16 cellular contexts compared by ENCODE assay signal in the genomic region with DNA sequence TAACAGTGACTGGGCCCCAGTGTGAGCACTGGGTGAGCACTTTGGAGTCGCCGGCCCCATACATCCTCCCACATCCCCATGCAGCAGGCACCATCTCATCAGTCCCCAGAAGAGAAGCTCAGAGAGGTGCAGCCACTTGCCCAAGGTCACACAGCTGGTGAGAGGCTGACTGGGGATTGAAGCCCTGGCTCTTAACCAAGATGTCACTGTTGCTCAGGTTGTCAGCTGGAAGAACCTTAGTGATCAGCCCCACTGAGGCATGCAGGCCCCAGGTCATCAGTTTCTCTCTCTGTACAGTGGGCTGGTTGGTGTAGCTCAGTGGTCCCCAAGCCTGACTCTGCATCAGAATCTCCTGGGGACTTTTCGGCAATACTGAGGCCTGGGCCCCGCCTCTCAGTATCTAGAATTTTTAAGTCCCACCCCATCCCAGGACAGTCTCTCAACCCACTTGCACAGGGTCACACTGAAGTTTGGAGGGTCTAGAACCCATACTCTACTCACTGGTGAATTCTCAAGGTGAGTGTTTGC.
DNase-seq lines count a peak whose midpoint lies in the region; ATAC-seq, FAIRE-seq and TF ChIP-seq lines count a peak whose summit lies in the region.
"Had no signal": no experiment of that assay in that cellular context is flagged by ENCODE, and none has a peak within 500 bp of the region (broad histone marks: within the 10 kb centered on the region; RNA-seq: fewer than 3 reads in every experiment).

No MANE protein-coding gene starts in this region.

- H3K4me3 ChIP-seq in HepG2 (replicated peaks in 1 of 3; ENCODE audit: insufficient read depth in 1 of 3, low read depth in 2 of 3, low read length in 3 of 3) (no peak overlapping the region), right lobe of liver (no peak overlapping the region)
- H3K4me3 ChIP-seq: GM12878, GM23338 had no signal

- CTCF ChIA-PET in HepG2 (lab: Yijun Ruan, JAX; ENCODE audit: low intra/inter-chr PET ratio, low total read pairs) = no interaction called here

- no peak overlapping the region for H3K4me2 ChIP-seq in HepG2 (ENCODE audit: low read depth, low read length)
- H3K4me2 ChIP-seq: GM23338 had no signal

- no peak for TF ChIP-seq POLR2A in HepG2 (IDR thresholded peaks at IDR 0.05; ENCODE audit: insufficient read depth in 1 of 2, low read depth in 2 of 2, low read length in 2 of 2)
- TF ChIP-seq POLR2A in right lobe of liver (IDR thresholded peaks at IDR 0.05) = no peak
- no peak for TF ChIP-seq POLR2A in GM12891 (IDR thresholded peaks at IDR 0.05; ENCODE audit: low read depth, low read length)

- H3K4me1 ChIP-seq in HepG2 (ENCODE audit: insufficient read depth, low read length) (no peaks in the 10 kb centered on the region), right lobe of liver (no peaks in the 10 kb centered on the region)

- no TSS peak for BruUV-seq in HepG2 (replicated peaks; lab: Mats Ljungman, UMichigan)

- no peaks in the 10 kb centered on the region for H3K79me2 ChIP-seq in HepG2 (ENCODE audit: insufficient read depth, low read length)

- no peaks in the 10 kb centered on the region for H4K20me1 ChIP-seq in HepG2 (ENCODE audit: insufficient read depth, low read length)

- no peak overlapping the region for H3K9ac ChIP-seq in HepG2 (ENCODE audit: insufficient read depth, low read depth, low read length)

- no peak overlapping the region for H3K27ac ChIP-seq in HepG2 (ENCODE audit: extremely low read length, insufficient read depth, low read length)
- no peak overlapping the region for H3K27ac ChIP-seq in right lobe of liver

- no peaks in the 10 kb centered on the region for H3K36me3 Mint-ChIP-seq in progenitor cell of endocrine pancreas (ENCODE audit: insufficient read depth)
- no peaks in the 10 kb centered on the region for H3K36me3 Mint-ChIP-seq in activated T-cell treated with anti-CD3 and anti-CD28 coated beads, Interleukin-2, amount 50 U/mL, for 4 hours (ENCODE audit: insufficient read depth)

- H3K27ac Mint-ChIP-seq in progenitor cell of endocrine pancreas = no peak overlapping the region
- H3K27ac Mint-ChIP-seq: B cell; CD4-positive, alpha-beta T cell; GM23338; H9 had no signal

- no peak overlapping the region for H2AFZ ChIP-seq in HepG2 (ENCODE audit: low read length)

- no peaks in the 10 kb centered on the region for H3K9me3 ChIP-seq in HepG2 (ENCODE audit: low read length)
- H3K9me3 ChIP-seq in right lobe of liver = no peaks in the 10 kb centered on the region

- H3K36me3 ChIP-seq in HepG2 (replicated peaks in 1 of 2; ENCODE audit: control insufficient read depth in 1 of 2, insufficient read depth in 2 of 2, low read length in 2 of 2) (no peaks in the 10 kb centered on the region), right lobe of liver (no peaks in the 10 kb centered on the region)

- H3K27me3 ChIP-seq in HepG2 (ENCODE audit: control insufficient read depth in 1 of 2, insufficient read depth in 2 of 2, low read length in 2 of 2) = peaks cover 0 to 3% of the 10 kb centered on the region in 2 experiments; a peak in 2 of 5 replicates
- H3K27me3 ChIP-seq in right lobe of liver = no peaks in the 10 kb centered on the region

- no peak overlapping the region for H3K4me3 Mint-ChIP-seq in progenitor cell of endocrine pancreas (ENCODE audit: low read depth)
- no peak overlapping the region for H3K4me3 Mint-ChIP-seq in activated T-cell treated with anti-CD3 and anti-CD28 coated beads, Interleukin-2, amount 50 U/mL, for 4 hours
- H3K4me3 Mint-ChIP-seq: B cell; CD4-positive, alpha-beta T cell; GM23338; H9 had no signal

- in situ Hi-C loops in HepG2 (cut with HindIII; ENCODE audit: extremely low pct_ligation_motif_present, low pct_unique_long_range_greater_than_20kb) = no loop called here

- POLR2A ChIA-PET in HepG2 (lab: Yijun Ruan, JAX) = no interaction called here

- DNase-seq in HepG2 (ENCODE audit: low spot score) (no peak), right lobe of liver (no peak), left lobe of liver (ENCODE audit: low spot score) (peak; percentile 12), progenitor cell of endocrine pancreas (ENCODE audit: low spot score, unreplicated experiment) (peak; percentile 2), GM12891 (ENCODE audit: insufficient read length, low spot score) (no peak), RCC 7860 (ENCODE audit: low spot score) (no peak)
- DNase-seq in activated T-cell treated with anti-CD3 and anti-CD28 coated beads, Interleukin-2, amount 50 U/mL, for 4 hours = no peak
- DNase-seq: C1 segment of cervical spinal cord; Calu3; CD4-positive, alpha-beta T cell; DMS79 had no signal

- peaks cover 21% of the 10 kb centered on the region for H3K27me3 Mint-ChIP-seq in progenitor cell of endocrine pancreas
- H3K27me3 Mint-ChIP-seq in activated T-cell treated with anti-CD3 and anti-CD28 coated beads, Interleukin-2, amount 50 U/mL, for 4 hours (ENCODE audit: low read depth) = peaks cover 6% of the 10 kb centered on the region

- no peaks in the 10 kb centered on the region for H3K4me1 Mint-ChIP-seq in progenitor cell of endocrine pancreas (ENCODE audit: low read depth)
- H3K4me1 Mint-ChIP-seq in activated T-cell treated with anti-CD3 and anti-CD28 coated beads, Interleukin-2, amount 50 U/mL, for 4 hours (ENCODE audit: low read depth) = no peaks in the 10 kb centered on the region
- H3K4me1 Mint-ChIP-seq: B cell had no signal

- ATAC-seq in HepG2 = no peak
- ATAC-seq in right lobe of liver = no peak
- no peak for ATAC-seq in left lobe of liver
- ATAC-seq in activated T-cell treated with anti-CD3 and anti-CD28 coated beads, Interleukin-2, amount 50 U/mL, for 4 hours = no peak
- ATAC-seq: GM12878 had no signal

- H3K9me3 Mint-ChIP-seq in progenitor cell of endocrine pancreas (ENCODE audit: low read depth) = no peaks in the 10 kb centered on the region
- peaks cover 5% of the 10 kb centered on the region for H3K9me3 Mint-ChIP-seq in activated T-cell treated with anti-CD3 and anti-CD28 coated beads, Interleukin-2, amount 50 U/mL, for 4 hours
- H3K9me3 Mint-ChIP-seq: CD4-positive, alpha-beta T cell; H9 had no signal

- TF ChIP-seq EP300 in HepG2 (IDR thresholded peaks at IDR 0.05; ENCODE audit: low read depth in 2 of 2, low read length in 2 of 2) (no peak), HepG2 (CRISPR knock-in tag; IDR thresholded peaks at IDR 0.05; ENCODE audit: borderline replicate concordance) (no peak)

- no CpG with 5 or more reads among the region's 4 CpGs for WGBS in HepG2 (ENCODE audit: low lambda C conversion rate)
- whole genome bisulfite sequencing in right lobe of liver (ENCODE audit: insufficient coverage, low coverage, low lambda C conversion rate, missing lambda C conversion rate) = no CpG with 5 or more reads among the region's 4 CpGs

- intact Hi-C loops in HepG2 (cut with micrococcal nuclease; ENCODE audit: unreplicated experiment) (no loop called here), right lobe of liver (cut with DNase I) (no loop called here)

- TF ChIP-seq RAD21 in HepG2 (CRISPR knock-in tag; IDR thresholded peaks at IDR 0.05) = no peak

- no peak for FAIRE-seq in HepG2 (lab: Jason Lieb, UNC)
- no peak for FAIRE-seq in GM12891 (lab: Jason Lieb, UNC)
- no peak for FAIRE-seq in RCC 7860 (lab: Jason Lieb, UNC)
- FAIRE-seq: A204.1, GM12878 had no signal

- TF ChIP-seq CTCF in HepG2 (CRISPR knock-in tag; IDR thresholded peaks at IDR 0.05) (no peak), right lobe of liver (IDR thresholded peaks at IDR 0.05) (no peak), progenitor cell of endocrine pancreas (IDR thresholded peaks at IDR 0.05; ENCODE audit: unreplicated experiment) (no peak)

TF ChIP-seq in HepG2, 621 proteins besides CTCF, POLR2A, EP300 and RAD21:
- TF ChIP-seq ONECUT2 (CRISPR knock-in tag; IDR thresholded peaks at IDR 0.05) (no peak), ZNF768 (CRISPR knock-in tag; IDR thresholded peaks at IDR 0.05) (peak; percentile 81), TMF1 (CRISPR knock-in tag; IDR thresholded peaks at IDR 0.05; ENCODE audit: low read depth) (no peak)
TF ChIP-seq in HepG2: peak in this region for 1.

TF ChIP-seq in GM12891, 5 proteins besides CTCF, POLR2A, EP300 and RAD21:
- TF ChIP-seq SPI1 (IDR thresholded peaks at IDR 0.05; ENCODE audit: low read depth, low read length) (no peak), POLR2AphosphoS5 (IDR thresholded peaks at IDR 0.05; ENCODE audit: low read depth, low read length) (no peak)

Comparison
In these comparisons a context has a peak if more than half of its experiments do, and no peak if none do; other contexts are left out.
1. DNase-seq: peak in left lobe of liver (single experiment) and progenitor cell of endocrine pancreas (single experiment); none in HepG2 (single experiment), right lobe of liver (0 of 3), GM12891 (single experiment), RCC 7860 (single experiment) and activated T-cell treated with anti-CD3 and anti-CD28 coated beads, Interleukin-2, amount 50 U/mL, for 4 hours (single experiment).